Comparison of ENCODE assay signal across 6 cellular contexts in genomic region chrY:23198908-23199307, GRCh38. TPM values are rescaled to one million over a fixed set of nuclear protein-coding genes. Genes with fewer than 3 reads are reported as not detected.
"Had no signal": no experiment of that assay in that cellular context is flagged by ENCODE, and none has a peak within 500 bp of the region (broad histone marks: within the 10 kb centered on the region; RNA-seq: fewer than 3 reads in every experiment).

DAZ1 (minus strand) TSS chrY:23199008; CDS start chrY:23198800, 208 bp downstream.

RNA-seq across cellular contexts. Expression of gene DAZ1, which starts in this region (rescaled TPM):
- total RNA-seq: GM23248, H1, H4, H7, H9, HFFc6 had no signal
